8 cellular contexts compared by ENCODE assay signal in the genomic region with DNA sequence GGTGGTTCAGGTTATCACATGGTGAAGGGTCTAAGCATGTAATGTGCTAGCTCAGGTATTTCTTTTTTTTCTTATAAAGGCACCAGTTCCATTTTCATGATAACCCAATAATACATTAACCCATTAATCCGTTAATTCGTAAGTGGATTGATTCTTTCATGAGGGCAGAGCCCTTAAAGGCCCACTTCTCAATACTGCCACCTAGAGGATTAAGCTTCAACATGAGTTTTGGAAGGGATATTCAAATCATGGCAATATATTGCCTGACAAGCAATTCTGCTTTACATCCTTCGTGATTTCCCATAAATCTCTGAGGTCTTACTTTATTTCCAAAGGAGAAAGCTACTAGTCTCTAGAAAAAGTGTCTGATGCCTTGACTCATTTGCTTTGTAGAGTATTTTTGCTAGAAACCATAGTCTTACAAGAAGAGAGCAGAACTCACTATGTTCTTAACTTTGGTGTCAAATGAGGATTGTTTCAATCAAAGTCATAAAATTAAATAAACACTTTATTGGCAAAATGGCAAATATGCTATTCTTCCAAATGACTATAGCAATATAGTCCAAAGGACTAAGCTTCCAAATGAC.
A peak's percentile ranks its signal among the peaks of the same experiment; 100 is the strongest.
DNase-seq lines count a peak whose midpoint lies in the region; ATAC-seq, FAIRE-seq and TF ChIP-seq lines count a peak whose summit lies in the region.

No MANE protein-coding gene starts in this region.

- H3K79me2 ChIP-seq in OCI-LY3 (ENCODE audit: low read length): no peaks in the 10 kb centered on the region
- no peaks in the 10 kb centered on the region for H3K79me2 ChIP-seq in parathyroid adenoma

- DNase-seq in AG08396 (ENCODE audit: low spot score) (peak; percentile 39), HTR-8/SVneo (ENCODE audit: insufficient read length, low spot score) (peak; percentile 23), endothelial cell (ENCODE audit: low spot score) (no peak)
- no peak for DNase-seq in stimulated activated CD4-positive, alpha-beta T cell treated with anti-CD3 and anti-CD28 coated beads, Interleukin-15, amount 100 ng/mL, for 24 hours

- H3K36me3 ChIP-seq in OCI-LY3 (replicated peaks; ENCODE audit: low read depth, low read length): no peaks in the 10 kb centered on the region
- no peaks in the 10 kb centered on the region for H3K36me3 ChIP-seq in parathyroid adenoma (ENCODE audit: control insufficient read depth, insufficient read depth, low read length)

- no peaks in the 10 kb centered on the region for H3K9me3 ChIP-seq in OCI-LY3 (ENCODE audit: insufficient read depth, low read length)
- H3K9me3 ChIP-seq in parathyroid adenoma (ENCODE audit: control insufficient read depth, low read length): no peaks in the 10 kb centered on the region

- H3K27me3 ChIP-seq in OCI-LY3 (ENCODE audit: low read depth, low read length) (0 out of 2 replicates have a peak, but pooled peaks cover 5% of the 10 kb centered on the region), parathyroid adenoma (ENCODE audit: control insufficient read depth, insufficient read depth, low read length) (no peaks in the 10 kb centered on the region)

- no peaks in the 10 kb centered on the region for H4K20me1 ChIP-seq in OCI-LY3 (ENCODE audit: insufficient read depth, low read length)

- no peak overlapping the region for H3K4me2 ChIP-seq in OCI-LY3 (ENCODE audit: low read length)
- H3K4me2 ChIP-seq in parathyroid adenoma (ENCODE audit: low read length): no peak overlapping the region

- no peaks in the 10 kb centered on the region for H3K36me3 Mint-ChIP-seq in endothelial cell (ENCODE audit: low read depth, unreplicated experiment)

- ATAC-seq in GM18861 (IDR thresholded peaks at IDR 0.05; ENCODE audit: unreplicated experiment): peak; percentile 77
- ATAC-seq in GM19452 (IDR thresholded peaks at IDR 0.05; ENCODE audit: unreplicated experiment): no peak

- TF ChIP-seq CTCF in OCI-LY3 (IDR thresholded peaks at IDR 0.05; ENCODE audit: low read depth, low read length) (peak; percentile 82), endothelial cell (IDR thresholded peaks at IDR 0.05; ENCODE audit: unreplicated experiment) (peak; percentile 69), parathyroid adenoma (IDR thresholded peaks at IDR 0.05) (peak; percentile 53)

- H3K4me3 ChIP-seq in OCI-LY3 (ENCODE audit: low read length) (no peak overlapping the region), parathyroid adenoma (ENCODE audit: low read depth, low read length) (no peak overlapping the region)

- no peaks in the 10 kb centered on the region for H3K4me1 Mint-ChIP-seq in endothelial cell (ENCODE audit: unreplicated experiment)

- H3K27ac ChIP-seq in OCI-LY3 (ENCODE audit: low read length) (no peak overlapping the region), parathyroid adenoma (no peak overlapping the region)

- H3K27ac Mint-ChIP-seq in endothelial cell (ENCODE audit: unreplicated experiment): no peak overlapping the region

- H3K9me3 Mint-ChIP-seq in endothelial cell (ENCODE audit: unreplicated experiment): no peaks in the 10 kb centered on the region

- no peak overlapping the region for H3K4me3 Mint-ChIP-seq in endothelial cell (ENCODE audit: unreplicated experiment)

- no peaks in the 10 kb centered on the region for H3K27me3 Mint-ChIP-seq in endothelial cell (ENCODE audit: unreplicated experiment)

- no peak overlapping the region for H2AFZ ChIP-seq in OCI-LY3 (ENCODE audit: low read depth, low read length)
- no peak overlapping the region for H2AFZ ChIP-seq in parathyroid adenoma

- FAIRE-seq in HTR-8/SVneo (lab: Jason Lieb, UNC): no peak

- H3K9ac ChIP-seq in OCI-LY3 (ENCODE audit: low read length) (no peak overlapping the region), parathyroid adenoma (no peak overlapping the region)

- H3K4me1 ChIP-seq in OCI-LY3 (ENCODE audit: low read length): no peaks in the 10 kb centered on the region
- no peaks in the 10 kb centered on the region for H3K4me1 ChIP-seq in parathyroid adenoma

Comparison
In these comparisons a context has a peak if more than half of its experiments do, and no peak if none do; other contexts are left out.
1. DNase-seq: peak in AG08396 (single experiment) and HTR-8/SVneo (single experiment); none in endothelial cell (single experiment) and stimulated activated CD4-positive, alpha-beta T cell treated with anti-CD3 and anti-CD28 coated beads, Interleukin-15, amount 100 ng/mL, for 24 hours (single experiment).
2. Peak in every context shown above with its lines, with median percentiles within 50 percentile points of each other: CTCF ChIP-seq.